Comparison of ENCODE assay signal across 16 cellular contexts in the genomic region with DNA sequence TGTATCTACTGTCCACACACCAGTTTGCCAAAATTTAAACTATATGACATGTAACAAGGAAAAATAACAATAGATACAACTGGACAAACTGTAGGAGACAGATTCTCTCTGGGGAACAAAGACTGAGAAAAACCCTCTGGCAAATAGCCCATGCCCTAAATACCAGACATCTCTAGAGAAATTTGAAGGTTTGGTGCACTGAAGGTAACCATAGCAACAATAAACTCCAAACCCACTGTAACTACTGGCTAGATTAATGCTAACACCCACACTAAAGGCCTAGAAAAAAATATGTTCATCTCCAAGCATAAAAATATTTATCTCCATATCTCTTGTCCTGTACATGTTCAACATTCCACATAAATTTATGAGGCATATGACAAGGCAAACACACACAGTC.
"Had no signal": no experiment of that assay in that cellular context is flagged by ENCODE, and none has a peak within 500 bp of the region (broad histone marks: within the 10 kb centered on the region; RNA-seq: fewer than 3 reads in every experiment).

No MANE protein-coding gene starts in this region.

- H3K27ac ChIP-seq: colonic mucosa, esophagus squamous epithelium, foreskin keratinocyte, left ventricle myocardium inferior, lower lobe of right lung, neutrophil, right atrium auricular region had no signal

- H3K4me3 ChIP-seq: colonic mucosa, esophagus squamous epithelium, left ventricle myocardium inferior, lower lobe of right lung, right atrium auricular region had no signal

- DNase-seq: colonic mucosa; dermis blood vessel endothelial cell; esophagus squamous epithelium; foreskin keratinocyte; immature natural killer cell; left ventricle myocardium inferior; lower lobe of right lung; mesenchymal stem cell; naive B cell; nephron progenitor cell; posterior cingulate gyrus; small intestine; stimulated activated CD4-positive, alpha-beta T cell treated with anti-CD3 and anti-CD28 coated beads, Interleukin-2, amount 100 ng/mL, for 48 hours; stimulated activated naive CD4-positive, alpha-beta T cell treated with Interleukin-2 at 50 U/mL for 16 hours had no signal

- H3K9me3 ChIP-seq: colonic mucosa, esophagus squamous epithelium, neutrophil had no signal

- ATAC-seq: foreskin keratinocyte, lower lobe of right lung had no signal

- H3K4me1 ChIP-seq: colonic mucosa, esophagus squamous epithelium, foreskin keratinocyte, left ventricle myocardium inferior, lower lobe of right lung, right atrium auricular region had no signal

- H3K36me3 ChIP-seq: colonic mucosa, esophagus squamous epithelium, left ventricle myocardium inferior, lower lobe of right lung, neutrophil, right atrium auricular region had no signal

- H3K27me3 ChIP-seq: colonic mucosa, esophagus squamous epithelium, foreskin keratinocyte, neutrophil, right atrium auricular region had no signal
